9 cellular contexts compared by ENCODE assay signal in the genomic region with DNA sequence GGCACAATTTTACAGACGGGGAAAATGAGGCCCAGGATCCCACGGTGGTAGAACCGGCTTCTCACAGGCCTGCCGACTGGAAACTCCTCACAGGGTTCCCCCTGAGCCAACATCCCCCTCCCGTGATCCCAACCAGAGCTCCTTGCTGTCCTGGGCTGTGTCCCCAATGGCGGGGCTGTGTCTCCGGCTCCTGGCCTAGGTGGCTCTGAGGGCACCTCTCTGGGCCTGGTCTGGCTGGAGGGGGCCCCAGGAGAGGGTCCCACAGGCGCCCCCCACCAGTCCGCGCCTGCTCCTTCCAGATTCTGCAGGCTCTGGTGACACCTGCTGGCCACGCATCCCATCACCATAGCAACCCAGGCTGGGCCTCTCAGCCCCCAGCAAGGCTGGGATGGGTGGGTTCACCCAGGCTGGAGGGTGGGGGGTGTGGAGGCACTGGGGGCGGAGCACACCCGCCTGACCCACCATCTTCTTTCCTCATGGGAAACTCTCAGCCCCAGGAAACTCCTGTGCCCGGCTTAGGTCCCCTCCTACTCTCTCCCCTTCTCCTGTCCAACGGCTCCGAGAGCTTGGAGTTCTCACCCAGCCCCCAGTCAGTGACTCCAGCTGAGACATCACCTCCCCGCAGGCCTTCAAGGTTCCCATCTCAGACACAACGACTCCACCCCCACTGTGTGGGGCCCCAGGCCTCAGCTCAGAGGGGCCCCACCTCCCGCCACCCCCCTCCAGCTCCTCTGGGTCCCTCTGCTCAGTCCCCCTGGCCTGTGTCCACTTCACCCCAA. TPM values are rescaled to one million over a fixed set of nuclear protein-coding genes. Genes with fewer than 3 reads are reported as not detected.
DNase-seq lines count a peak whose midpoint lies in the region; ATAC-seq and TF ChIP-seq lines count a peak whose summit lies in the region.
"Had no signal": no experiment of that assay in that cellular context is flagged by ENCODE, and none has a peak within 500 bp of the region (broad histone marks: within the 10 kb centered on the region; RNA-seq: fewer than 3 reads in every experiment).

No MANE protein-coding gene starts in this region.

- H3K4me1 Mint-ChIP-seq in neural crest cell: peaks cover 14% of the 10 kb centered on the region

- TF ChIP-seq CTCF in NB4 (IDR thresholded peaks at IDR 0.05; ENCODE audit: low read depth, low read length) (peak; percentile 46), fibroblast of mammary gland (conservative IDR thresholded peaks at IDR 0.05; ENCODE audit: control insufficient read depth, insufficient read depth, low read depth, low read length) (peak; percentile 40), neural crest cell (conservative IDR thresholded peaks at IDR 0.05) (peak; percentile 75)

- no peaks in the 10 kb centered on the region for H3K9me3 Mint-ChIP-seq in neural crest cell
- H3K9me3 Mint-ChIP-seq: T-helper 1 cell treated with Interleukin-12 subunit alpha and Interleukin-12 subunit beta and Interleukin-4 antibody, amounts not matched to agents 30 μg/mL and 1 μg/mL, for 36 hours had no signal

- no peaks in the 10 kb centered on the region for H3K27me3 Mint-ChIP-seq in neural crest cell (ENCODE audit: low read depth)

- H3K27ac Mint-ChIP-seq in neural crest cell (ENCODE audit: unreplicated experiment): peak overlapping the region; percentile 71
- H3K27ac Mint-ChIP-seq: T-helper 1 cell treated with Interleukin-12 subunit alpha and Interleukin-12 subunit beta and Interleukin-4 antibody, amounts not matched to agents 30 μg/mL and 1 μg/mL, for 36 hours had no signal

- DNase-seq in ELR (ENCODE audit: low read depth) (peak; percentile 60), NB4 (ENCODE audit: low read depth) (peak; percentile 72), activated T-cell treated with anti-CD3 and anti-CD28 coated beads for 1 hour (ENCODE audit: low read depth) (peak; percentile 29), fibroblast of mammary gland (ENCODE audit: low read depth) (no peak), neural crest cell (ENCODE audit: low read depth, low spot score) (peak; percentile 52), NCI-H187 treated with DMSO at 0.1 percent for 48 hours (lab: John Stamatoyannopoulos, UW) (no peak)
- DNase-seq in central memory CD4-positive, alpha-beta T cell: no peak

- H3K4me3 ChIP-seq in NB4 (ENCODE audit: low read depth, low read length) (no peak overlapping the region), fibroblast of mammary gland (ENCODE audit: control insufficient read depth, low read depth, low read length) (no peak overlapping the region)

- no peak for TF ChIP-seq POLR2A in NB4 (IDR thresholded peaks at IDR 0.05; ENCODE audit: extremely low read depth, insufficient read length)

- no peak for ATAC-seq in GM18511 (IDR thresholded peaks at IDR 0.05; ENCODE audit: unreplicated experiment)

- no peaks in the 10 kb centered on the region for H3K36me3 Mint-ChIP-seq in neural crest cell (ENCODE audit: low read depth)

- H3K4me3 Mint-ChIP-seq in neural crest cell: no peak overlapping the region
- H3K4me3 Mint-ChIP-seq: T-helper 1 cell treated with Interleukin-12 subunit alpha and Interleukin-12 subunit beta and Interleukin-4 antibody, amounts not matched to agents 30 μg/mL and 1 μg/mL, for 36 hours had no signal

RNA-seq across cellular contexts. Expression of gene TNRC18, which starts 27.1 kb away (rescaled TPM):
- total RNA-seq in neural crest cell: 68.0 and 69.8 TPM in 2 replicates

Comparison
In these comparisons a context has a peak if more than half of its experiments do, and no peak if none do; other contexts are left out.
1. DNase-seq: peak in ELR (single experiment), NB4 (single experiment), activated T-cell treated with anti-CD3 and anti-CD28 coated beads for 1 hour (single experiment) and neural crest cell (single experiment); none in fibroblast of mammary gland (single experiment), NCI-H187 treated with DMSO at 0.1 percent for 48 hours (single experiment) and central memory CD4-positive, alpha-beta T cell (single experiment).
2. Peak in every context shown above with its lines, with median percentiles within 50 percentile points of each other: CTCF ChIP-seq.